In genomic region chr4:153222790-153223417, GRCh38 we compare ENCODE assay signal across 8 cellular contexts. TPM values are rescaled to one million over a fixed set of nuclear protein-coding genes. Genes with fewer than 3 reads are reported as not detected.
A peak's percentile ranks its signal among the peaks of the same experiment; 100 is the strongest.
DNase-seq lines count a peak whose midpoint lies in the region; ATAC-seq and TF ChIP-seq lines count a peak whose summit lies in the region.

No MANE protein-coding gene starts in this region.

- DNase-seq in HFF-Myc (ENCODE audit: extremely low read depth, low read depth) (no peak), NCI-H510A (lab: John Stamatoyannopoulos, UW) (peak; percentile 20), activated gamma-delta T cell (lab: John Stamatoyannopoulos, UW) (peak; percentile 8), fibroblast of villous mesenchyme (ENCODE audit: low read depth) (peak; percentile 70), T-helper 9 cell (no peak), inferior parietal cortex (ENCODE audit: extremely low spot score) (no peak)
- peak; percentile 64 for DNase-seq in natural killer cell treated with Interleukin-12 subunit alpha and Interleukin-12 subunit beta and Interleukin-15 and Interleukin-18, amount 100 ng/mL, for 72 hours (ENCODE audit: low spot score)

- no peak overlapping the region for H3K27ac Mint-ChIP-seq in natural killer cell treated with Interleukin-12 subunit alpha and Interleukin-12 subunit beta and Interleukin-15 and Interleukin-18, amount 100 ng/mL, for 72 hours

- H3K36me3 Mint-ChIP-seq in natural killer cell treated with Interleukin-12 subunit alpha and Interleukin-12 subunit beta and Interleukin-15 and Interleukin-18, amount 100 ng/mL, for 72 hours = peaks cover 12% of the 10 kb centered on the region

- H3K4me3 ChIP-seq in HFF-Myc (replicated peaks; ENCODE audit: low read depth, low read length) (peak overlapping the region; percentile 64), fibroblast of villous mesenchyme (ENCODE audit: low read depth, low read length) (peak overlapping the region; percentile 73)

- no peaks in the 10 kb centered on the region for H3K9me3 Mint-ChIP-seq in natural killer cell treated with Interleukin-12 subunit alpha and Interleukin-12 subunit beta and Interleukin-15 and Interleukin-18, amount 100 ng/mL, for 72 hours

- peak; percentile 53 for ATAC-seq in GM18505 (IDR thresholded peaks at IDR 0.05; ENCODE audit: unreplicated experiment)
- ATAC-seq in natural killer cell treated with Interleukin-12 subunit alpha and Interleukin-12 subunit beta and Interleukin-15 and Interleukin-18, amount 100 ng/mL, for 72 hours = peak; percentile 71 to 83

- no peak for TF ChIP-seq POLR2A in GM18505 (IDR thresholded peaks at IDR 0.05; ENCODE audit: borderline replicate concordance, extremely low read depth, insufficient read depth, insufficient read length)

- peaks cover 33 to 62% of the 10 kb centered on the region in 2 donors for H3K27me3 Mint-ChIP-seq in natural killer cell treated with Interleukin-12 subunit alpha and Interleukin-12 subunit beta and Interleukin-15 and Interleukin-18, amount 100 ng/mL, for 72 hours

- TF ChIP-seq CTCF in HFF-Myc (IDR thresholded peaks at IDR 0.05; ENCODE audit: low read depth, low read length, missing control alignments) (no peak), fibroblast of villous mesenchyme (IDR thresholded peaks at IDR 0.05; ENCODE audit: insufficient read depth, low read depth, low read length) (no peak)

- H3K4me1 Mint-ChIP-seq in natural killer cell treated with Interleukin-12 subunit alpha and Interleukin-12 subunit beta and Interleukin-15 and Interleukin-18, amount 100 ng/mL, for 72 hours (ENCODE audit: low read depth in 2 of 2) = peaks cover 4 to 9% of the 10 kb centered on the region in 2 donors

- H3K4me3 Mint-ChIP-seq in natural killer cell treated with Interleukin-12 subunit alpha and Interleukin-12 subunit beta and Interleukin-15 and Interleukin-18, amount 100 ng/mL, for 72 hours = peak overlapping the region; percentile 70

RNA-seq across cellular contexts. Expression of gene TRIM2, which starts 18.7 kb away (rescaled TPM):
- total RNA-seq in fibroblast of villous mesenchyme = 35.1 and 38.0 TPM in 2 replicates
- total RNA-seq in natural killer cell treated with Interleukin-12 subunit alpha and Interleukin-12 subunit beta and Interleukin-15 and Interleukin-18, amount 100 ng/mL, for 72 hours = not detected

Comparison
In these comparisons a context has a peak if more than half of its experiments do, and no peak if none do; other contexts are left out.
1. DNase-seq: peak in NCI-H510A (single experiment), activated gamma-delta T cell (single experiment), fibroblast of villous mesenchyme (single experiment) and natural killer cell treated with Interleukin-12 subunit alpha and Interleukin-12 subunit beta and Interleukin-15 and Interleukin-18, amount 100 ng/mL, for 72 hours (single experiment); none in HFF-Myc (single experiment), T-helper 9 cell (single experiment) and inferior parietal cortex (single experiment).
2. RNA of gene TRIM2, which starts 18.7 kb away (total RNA-seq): 35.1 to 38.0 TPM in fibroblast of villous mesenchyme; not detected in natural killer cell treated with Interleukin-12 subunit alpha and Interleukin-12 subunit beta and Interleukin-15 and Interleukin-18, amount 100 ng/mL, for 72 hours; every median in the first group is over 10 times any median in the second.